ENCODE assay signal across 8 cellular contexts in the genomic region with DNA sequence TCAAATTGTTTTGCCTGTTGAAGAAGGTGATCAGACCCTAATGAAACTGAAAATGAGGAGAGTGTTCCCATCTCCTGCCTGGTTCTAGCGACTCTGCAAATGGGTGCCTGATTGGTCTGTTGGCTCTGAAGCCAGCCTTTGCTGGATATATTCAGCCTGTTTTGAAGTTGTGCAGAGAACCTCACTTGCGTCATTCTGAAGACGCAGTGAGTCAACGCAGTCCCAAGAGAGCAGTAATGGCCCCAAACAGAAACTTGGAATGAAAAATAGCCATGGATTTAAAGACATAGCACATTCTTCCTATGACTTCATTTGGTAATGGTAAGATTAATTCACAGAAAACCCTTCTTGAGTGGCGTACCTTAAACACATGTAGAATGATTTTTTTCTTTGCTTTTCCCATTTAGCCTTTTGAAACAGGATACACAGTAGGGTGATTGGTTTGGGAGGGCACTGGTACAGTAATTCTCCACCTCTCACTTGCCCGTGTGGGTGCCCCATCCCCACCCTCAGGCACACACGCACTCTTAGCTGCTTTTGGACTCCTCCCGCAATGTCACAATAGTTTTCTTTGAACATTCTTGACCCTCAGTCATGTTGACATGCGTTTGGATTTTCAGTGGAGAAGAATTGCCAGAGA. TPM values are rescaled to one million over a fixed set of nuclear protein-coding genes. Genes with fewer than 3 reads are reported as not detected.
DNase-seq lines count a peak whose midpoint lies in the region; ATAC-seq and TF ChIP-seq lines count a peak whose summit lies in the region.

No MANE protein-coding gene starts in this region.

- H4K20me1 ChIP-seq in BLaER1 treated with 17β-estradiol and CSF1 and Interleukin-3, amounts not matched to agents 10 nM and 100 nM = peaks cover 0 to 82% (median 13%) of the 10 kb centered on the region in 11 experiments; a peak in 12 of 22 replicates

- no peaks in the 10 kb centered on the region for H3K27me3 ChIP-seq in BLaER1 treated with 17β-estradiol and CSF1 and Interleukin-3, amounts not matched to agents 10 nM and 100 nM
- H3K27me3 ChIP-seq in Peyer's patch = no peaks in the 10 kb centered on the region

- H3K36me3 ChIP-seq in BLaER1 treated with 17β-estradiol and CSF1 and Interleukin-3, amounts not matched to agents 10 nM and 100 nM = peaks cover 0 to 6% (median 0%) of the 10 kb centered on the region in 11 experiments; a peak in 3 of 22 replicates
- H3K36me3 ChIP-seq in Peyer's patch = no peaks in the 10 kb centered on the region

- TF ChIP-seq POLR2A in Peyer's patch (IDR thresholded peaks at IDR 0.05) = peak; percentile 26 to 36

- H3K27ac ChIP-seq in BLaER1 treated with 17β-estradiol and CSF1 and Interleukin-3, amounts not matched to agents 10 nM and 100 nM = no peak overlapping the region
- H3K27ac ChIP-seq in Peyer's patch = peak overlapping the region; percentile 40 to 85 (median 74)

- peaks cover 0 to 18% (median 11%) of the 10 kb centered on the region in 10 experiments; a peak in 14 of 20 replicates for H3K4me1 ChIP-seq in BLaER1 treated with 17β-estradiol and CSF1 and Interleukin-3, amounts not matched to agents 10 nM and 100 nM
- peaks cover 0 to 13% (median 0%) of the 10 kb centered on the region in 4 donors for H3K4me1 ChIP-seq in Peyer's patch

- ATAC-seq in HG03439 (IDR thresholded peaks at IDR 0.05; ENCODE audit: unreplicated experiment) (no peak), GM19035 (IDR thresholded peaks at IDR 0.05; ENCODE audit: unreplicated experiment) (no peak)

- H3K9me3 ChIP-seq in BLaER1 treated with 17β-estradiol and CSF1 and Interleukin-3, amounts not matched to agents 10 nM and 100 nM (replicated peaks in 1 of 11) = peaks cover 3 to 21% (median 9%) of the 10 kb centered on the region in 11 experiments; a peak in 21 of 22 replicates
- H3K9me3 ChIP-seq in Peyer's patch = no peaks in the 10 kb centered on the region

- H3K4me2 ChIP-seq in BLaER1 treated with 17β-estradiol and CSF1 and Interleukin-3, amounts not matched to agents 10 nM and 100 nM = peak overlapping the region in 7 of 11 experiments; percentile 1 to 59 (median 12); a peak in 10 of 22 replicates

- no peak overlapping the region for H3K9ac ChIP-seq in BLaER1 treated with 17β-estradiol and CSF1 and Interleukin-3, amounts not matched to agents 10 nM and 100 nM

- intact Hi-C loops in posterior vena cava (cut with DNase I) = loop anchor here in 1 of 2 donors (5.0 kb wide), 1 partner anchor 76 kb away; no protein-coding TSS in a partner anchor

- peak in 1 of 3 donors; percentile 65 for DNase-seq in Peyer's patch
- DNase-seq in fibroblast of gingiva (ENCODE audit: low read depth) = peak; percentile 98
- peak; percentile 85 for DNase-seq in posterior vena cava (ENCODE audit: low spot score)
- DNase-seq in NCI-H2081 (lab: John Stamatoyannopoulos, UW) = no peak
- no peak for DNase-seq in stimulated activated naive CD4-positive, alpha-beta T cell treated with Interleukin-2 at 50 U/mL for 16 hours (lab: John Stamatoyannopoulos, UW)

- H3K4me3 ChIP-seq in BLaER1 treated with 17β-estradiol and CSF1 and Interleukin-3, amounts not matched to agents 10 nM and 100 nM = no peak overlapping the region
- H3K4me3 ChIP-seq in Peyer's patch = peak overlapping the region in 1 of 4 donors; percentile 2

- TF ChIP-seq CTCF in Peyer's patch (IDR thresholded peaks at IDR 0.05) = no peak

RNA-seq across cellular contexts. Expression of a gene that starts 54.1 kb away (rescaled TPM):
- 10 to 100 TPM; 43.6 to 85.8 (median 67.4) TPM for total RNA-seq in Peyer's patch
- total RNA-seq in posterior vena cava = 10 to 100 TPM; 80.5 to 85.0 TPM

Comparison
In these comparisons a context has a peak if more than half of its experiments do, and no peak if none do; other contexts are left out.
1. H3K27ac ChIP-seq: peak in Peyer's patch (4 of 4); none in BLaER1 treated with 17β-estradiol and CSF1 and Interleukin-3, amounts not matched to agents 10 nM and 100 nM (0 of 11).
2. DNase-seq: peak in fibroblast of gingiva (single experiment) and posterior vena cava (single experiment); none in NCI-H2081 (0 of 2) and stimulated activated naive CD4-positive, alpha-beta T cell treated with Interleukin-2 at 50 U/mL for 16 hours (single experiment).